In genomic region chr13:78657699-78658629, GRCh38 we compare ENCODE assay signal across 8 cellular contexts. TPM values are rescaled to one million over a fixed set of nuclear protein-coding genes. Genes with fewer than 3 reads are reported as not detected.
DNase-seq lines count a peak whose midpoint lies in the region; ATAC-seq and TF ChIP-seq lines count a peak whose summit lies in the region.

No MANE protein-coding gene starts in this region.

- ATAC-seq in heart left ventricle = no peak
- ATAC-seq in HG03066 (IDR thresholded peaks at IDR 0.05; ENCODE audit: low read depth, unreplicated experiment) = peak; percentile 27
- no peak for ATAC-seq in HG02840 (IDR thresholded peaks at IDR 0.05; ENCODE audit: low FRiP score, unreplicated experiment)

- TF ChIP-seq CTCF in heart left ventricle (IDR thresholded peaks at IDR 0.05) (no peak), nephron (IDR thresholded peaks at IDR 0.05; ENCODE audit: unreplicated experiment in 3 of 3) (no peak)

- H3K27ac ChIP-seq in heart left ventricle = peak overlapping the region in 11 of 12 donors; percentile 55 to 86 (median 78)

- WGBS in heart left ventricle, 4 donors = 12 to 15% (median 14%) methylated on average over 12 of the region's 12 CpGs

- peak overlapping the region; percentile 92 to 97 (median 95) for H3K27ac Mint-ChIP-seq in nephron

- no peaks in the 10 kb centered on the region for H3K27me3 Mint-ChIP-seq in nephron (ENCODE audit: low read depth)

- intact Hi-C loops in heart left ventricle (cut with DNase I) (loop anchor here in 5 of 10 donors (5.0 to 10.0 kb wide), 2 partner anchors 51 to 53 kb away; partner anchors contain the start of gene POU4F1 (in 2 of the 5)), cardiac septum (cut with DNase I) (loop anchor here (5.0 kb wide), 1 partner anchor 51 kb away; no protein-coding TSS in a partner anchor)

- peak overlapping the region; percentile 98 to 100 (median 100) for H3K4me3 Mint-ChIP-seq in nephron

- TF ChIP-seq POLR2A in heart left ventricle (IDR thresholded peaks at IDR 0.05) = no peak

- peaks cover 0 to 41% (median 25%) of the 10 kb centered on the region in 12 donors for H3K4me1 ChIP-seq in heart left ventricle

- H3K36me3 ChIP-seq in heart left ventricle = no peaks in the 10 kb centered on the region

- H3K4me1 Mint-ChIP-seq in nephron = peaks cover 20% of the 10 kb centered on the region

- DNase-seq in heart left ventricle (no peak), cardiac septum (ENCODE audit: low spot score) (no peak), SIG-M5 (lab: John Stamatoyannopoulos, UW) (peak; percentile 12), epidermal melanocyte (ENCODE audit: insufficient read length, low spot score) (peak; percentile 25), GOT3 (lab: John Stamatoyannopoulos, UW) (no peak)

- no peaks in the 10 kb centered on the region for H3K9me3 ChIP-seq in heart left ventricle

- peaks cover 7% of the 10 kb centered on the region for H3K36me3 Mint-ChIP-seq in nephron (ENCODE audit: low read depth)

- no peaks in the 10 kb centered on the region for H3K9me3 Mint-ChIP-seq in nephron

- no peaks in the 10 kb centered on the region for H3K27me3 ChIP-seq in heart left ventricle

- peak overlapping the region; percentile 56 to 95 (median 85) for H3K4me3 ChIP-seq in heart left ventricle

RNA-seq across cellular contexts. Expression of gene OBI1, which starts 1.0 kb away (rescaled TPM):
- total RNA-seq in heart left ventricle (10 to 100 TPM in 4 of 9 donors, 1 to 10 TPM in 5; 7.7 to 12.3 (median 10.0) TPM), cardiac septum (9.7 TPM)
- 1 to 10 TPM; 2.4 to 7.7 TPM for polyA plus RNA-seq in heart left ventricle

RNA-seq across cellular contexts. Expression of gene POU4F1, which starts 54.6 kb away (rescaled TPM):
- total RNA-seq in heart left ventricle (under 1 TPM in 1 of 9 donors, not detected in 8; 0.04 TPM), cardiac septum (0.11 TPM)
- not detected for polyA plus RNA-seq in heart left ventricle

Comparison
In these comparisons a context has a peak if more than half of its experiments do, and no peak if none do; other contexts are left out.
1. DNase-seq: peak in SIG-M5 (single experiment) and epidermal melanocyte (single experiment); none in heart left ventricle (0 of 5), cardiac septum (single experiment) and GOT3 (single experiment).